ENCODE assay signal across 2 cellular contexts in genomic region chr6:131923356-131923755, GRCh38.
A peak's percentile ranks its signal among the peaks of the same experiment; 100 is the strongest.
TF ChIP-seq lines count a peak whose summit lies in the region.

No MANE protein-coding gene starts in this region.

TF ChIP-seq in GM12878, 131 proteins besides CTCF, POLR2A, EP300 and RAD21:
- TF ChIP-seq RBBP5 (conservative IDR thresholded peaks at IDR 0.05) (no peak), CBX5 (IDR thresholded peaks at IDR 0.05; ENCODE audit: low read depth) (peak; percentile 94; the same call in 1 of the 2 replicates), KDM1A (IDR thresholded peaks at IDR 0.05; ENCODE audit: borderline replicate concordance) (no peak), SMC3 (IDR thresholded peaks at IDR 0.05; ENCODE audit: borderline replicate concordance, low read length) (0 out of 2 replicates have a peak, but pooled peaks have one; percentile 26), ZNF687 (IDR thresholded peaks at IDR 0.05) (no peak), ZNF207 (IDR thresholded peaks at IDR 0.05; ENCODE audit: borderline replicate concordance) (no peak), STAT3 (IDR thresholded peaks at IDR 0.05; ENCODE audit: low read depth, low read length) (no peak), WRNIP1 (IDR thresholded peaks at IDR 0.05; ENCODE audit: borderline replicate concordance, low read depth, low read length) (no peak), PAX5 (IDR thresholded peaks at IDR 0.05; ENCODE audit: borderline replicate concordance, low read depth, low read length) (no peak), GATAD2B (conservative IDR thresholded peaks at IDR 0.05; ENCODE audit: low read depth) (no peak), ZBTB4 (CRISPR knock-in tag; IDR thresholded peaks at IDR 0.05) (no peak)
- TF ChIP-seq, protein P1, sequence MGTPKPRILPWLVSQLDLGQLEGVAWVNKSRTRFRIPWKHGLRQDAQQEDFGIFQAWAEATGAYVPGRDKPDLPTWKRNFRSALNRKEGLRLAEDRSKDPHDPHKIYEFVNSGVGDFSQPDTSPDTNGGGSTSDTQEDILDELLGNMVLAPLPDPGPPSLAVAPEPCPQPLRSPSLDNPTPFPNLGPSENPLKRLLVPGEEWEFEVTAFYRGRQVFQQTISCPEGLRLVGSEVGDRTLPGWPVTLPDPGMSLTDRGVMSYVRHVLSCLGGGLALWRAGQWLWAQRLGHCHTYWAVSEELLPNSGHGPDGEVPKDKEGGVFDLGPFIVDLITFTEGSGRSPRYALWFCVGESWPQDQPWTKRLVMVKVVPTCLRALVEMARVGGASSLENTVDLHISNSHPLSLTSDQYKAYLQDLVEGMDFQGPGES (IDR thresholded peaks at IDR 0.05), result no peak
- TF ChIP-seq, protein P2, sequence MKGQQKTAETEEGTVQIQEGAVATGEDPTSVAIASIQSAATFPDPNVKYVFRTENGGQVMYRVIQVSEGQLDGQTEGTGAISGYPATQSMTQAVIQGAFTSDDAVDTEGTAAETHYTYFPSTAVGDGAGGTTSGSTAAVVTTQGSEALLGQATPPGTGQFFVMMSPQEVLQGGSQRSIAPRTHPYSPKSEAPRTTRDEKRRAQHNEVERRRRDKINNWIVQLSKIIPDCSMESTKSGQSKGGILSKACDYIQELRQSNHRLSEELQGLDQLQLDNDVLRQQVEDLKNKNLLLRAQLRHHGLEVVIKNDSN (IDR thresholded peaks at IDR 0.05; ENCODE audit: borderline replicate concordance, extremely low read length, insufficient read depth, low read depth, low read length), result no peak
TF ChIP-seq in GM12878: peak in this region for 2.

TF ChIP-seq in HepG2, 621 proteins besides CTCF, POLR2A, EP300 and RAD21 (continues in another document):
- TF ChIP-seq STAG1 (CRISPR knock-in tag; IDR thresholded peaks at IDR 0.05) (peak; percentile 93), MTERF4 (CRISPR knock-in tag; IDR thresholded peaks at IDR 0.05) (no peak), ZNF839 (CRISPR knock-in tag; IDR thresholded peaks at IDR 0.05; ENCODE audit: borderline replicate concordance) (no peak), HNF4A (CRISPR knock-in tag; IDR thresholded peaks at IDR 0.05) (peak; percentile 19; the same call in 1 of the 2 replicates), ZNF317 (CRISPR knock-in tag; IDR thresholded peaks at IDR 0.05) (peak; percentile 53; the same call in 1 of the 2 replicates), SPEN (CRISPR knock-in tag; IDR thresholded peaks at IDR 0.05; ENCODE audit: low read depth) (0 out of 2 replicates have a peak, but pooled peaks have one; percentile 32), KLF12 (CRISPR knock-in tag; IDR thresholded peaks at IDR 0.05; ENCODE audit: borderline replicate concordance) (no peak), SP4 (CRISPR knock-in tag; IDR thresholded peaks at IDR 0.05) (no peak), CSRNP2 (CRISPR knock-in tag; conservative IDR thresholded peaks at IDR 0.05; ENCODE audit: low read depth) (no peak), ZBTB14 (CRISPR knock-in tag; IDR thresholded peaks at IDR 0.05) (no peak), ZNF784 (CRISPR knock-in tag; IDR thresholded peaks at IDR 0.05; ENCODE audit: borderline replicate concordance) (0 out of 2 replicates have a peak, but pooled peaks have one; percentile 46), ZNF331 (CRISPR knock-in tag; IDR thresholded peaks at IDR 0.05) (peak; percentile 32; the same call in 1 of the 2 replicates), THAP8 (CRISPR knock-in tag; IDR thresholded peaks at IDR 0.05; ENCODE audit: borderline replicate concordance) (no peak), SP5 (CRISPR knock-in tag; IDR thresholded peaks at IDR 0.05; ENCODE audit: borderline replicate concordance, low read depth) (no peak), CBX5 (CRISPR knock-in tag; IDR thresholded peaks at IDR 0.05; ENCODE audit: borderline replicate concordance) (peak; percentile 85; the same call in 1 of the 2 replicates), CEBPG (CRISPR knock-in tag; IDR thresholded peaks at IDR 0.05) (peak; percentile 34; the same call in 1 of the 2 replicates), HNF4G (IDR thresholded peaks at IDR 0.05; ENCODE audit: borderline replicate concordance, low read depth, low read length) (peak; percentile 45; the same call in 1 of the 2 replicates), HNF4G (CRISPR knock-in tag; IDR thresholded peaks at IDR 0.05; ENCODE audit: borderline replicate concordance, low read depth) (no peak), MIXL1 (CRISPR knock-in tag; IDR thresholded peaks at IDR 0.05) (0 out of 2 replicates have a peak, but pooled peaks have one; percentile 19), FOXJ3 (CRISPR knock-in tag; IDR thresholded peaks at IDR 0.05; ENCODE audit: borderline replicate concordance) (no peak), ATF7-NPFF (CRISPR knock-in tag; IDR thresholded peaks at IDR 0.05; ENCODE audit: low read depth) (no peak), TEAD3 (CRISPR knock-in tag; optimal IDR thresholded peaks at IDR 0.05; ENCODE audit: borderline replicate concordance) (peak; percentile 35), ZNF143 (CRISPR knock-in tag; IDR thresholded peaks at IDR 0.05) (no peak), XRCC5 (optimal IDR thresholded peaks at IDR 0.05; ENCODE audit: low read length) (peak; percentile 28), SMC3 (IDR thresholded peaks at IDR 0.05; ENCODE audit: low read length) (peak; percentile 90), ZNF280D (CRISPR knock-in tag; IDR thresholded peaks at IDR 0.05) (0 out of 2 replicates have a peak, but pooled peaks have one; percentile 44), PLSCR1 (CRISPR knock-in tag; IDR thresholded peaks at IDR 0.05; ENCODE audit: borderline replicate concordance) (no peak), ZMYM3 (CRISPR knock-in tag; IDR thresholded peaks at IDR 0.05) (no peak), SALL1 (CRISPR knock-in tag; IDR thresholded peaks at IDR 0.05) (peak; percentile 33; the same call in 1 of the 2 replicates), ZNF431 (CRISPR knock-in tag; IDR thresholded peaks at IDR 0.05; ENCODE audit: borderline replicate concordance, low read depth) (no peak), ZNF644 (CRISPR knock-in tag; IDR thresholded peaks at IDR 0.05; ENCODE audit: low read depth) (no peak), CCDC6 (CRISPR knock-in tag; IDR thresholded peaks at IDR 0.05) (no peak), YY1 (IDR thresholded peaks at IDR 0.05; ENCODE audit: insufficient read depth, insufficient replicate concordance, low read depth, low read length) (no peak), ZBTB39 (CRISPR knock-in tag; IDR thresholded peaks at IDR 0.05) (no peak), ZFP36 (IDR thresholded peaks at IDR 0.05; ENCODE audit: borderline replicate concordance, low read depth, low read length, partially characterized antibody) (peak; percentile 54)
- TF ChIP-seq, protein P3, sequence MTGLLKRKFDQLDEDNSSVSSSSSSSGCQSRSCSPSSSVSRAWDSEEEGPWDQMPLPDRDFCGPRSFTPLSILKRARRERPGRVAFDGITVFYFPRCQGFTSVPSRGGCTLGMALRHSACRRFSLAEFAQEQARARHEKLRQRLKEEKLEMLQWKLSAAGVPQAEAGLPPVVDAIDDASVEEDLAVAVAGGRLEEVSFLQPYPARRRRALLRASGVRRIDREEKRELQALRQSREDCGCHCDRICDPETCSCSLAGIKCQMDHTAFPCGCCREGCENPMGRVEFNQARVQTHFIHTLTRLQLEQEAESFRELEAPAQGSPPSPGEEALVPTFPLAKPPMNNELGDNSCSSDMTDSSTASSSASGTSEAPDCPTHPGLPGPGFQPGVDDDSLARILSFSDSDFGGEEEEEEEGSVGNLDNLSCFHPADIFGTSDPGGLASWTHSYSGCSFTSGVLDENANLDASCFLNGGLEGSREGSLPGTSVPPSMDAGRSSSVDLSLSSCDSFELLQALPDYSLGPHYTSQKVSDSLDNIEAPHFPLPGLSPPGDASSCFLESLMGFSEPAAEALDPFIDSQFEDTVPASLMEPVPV (CRISPR knock-in tag; IDR thresholded peaks at IDR 0.05), result no peak
- TF ChIP-seq, protein P4, sequence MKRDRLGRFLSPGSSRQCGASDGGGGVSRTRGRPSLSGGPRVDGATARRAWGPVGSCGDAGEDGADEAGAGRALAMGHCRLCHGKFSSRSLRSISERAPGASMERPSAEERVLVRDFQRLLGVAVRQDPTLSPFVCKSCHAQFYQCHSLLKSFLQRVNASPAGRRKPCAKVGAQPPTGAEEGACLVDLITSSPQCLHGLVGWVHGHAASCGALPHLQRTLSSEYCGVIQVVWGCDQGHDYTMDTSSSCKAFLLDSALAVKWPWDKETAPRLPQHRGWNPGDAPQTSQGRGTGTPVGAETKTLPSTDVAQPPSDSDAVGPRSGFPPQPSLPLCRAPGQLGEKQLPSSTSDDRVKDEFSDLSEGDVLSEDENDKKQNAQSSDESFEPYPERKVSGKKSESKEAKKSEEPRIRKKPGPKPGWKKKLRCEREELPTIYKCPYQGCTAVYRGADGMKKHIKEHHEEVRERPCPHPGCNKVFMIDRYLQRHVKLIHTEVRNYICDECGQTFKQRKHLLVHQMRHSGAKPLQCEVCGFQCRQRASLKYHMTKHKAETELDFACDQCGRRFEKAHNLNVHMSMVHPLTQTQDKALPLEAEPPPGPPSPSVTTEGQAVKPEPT (CRISPR knock-in tag; IDR thresholded peaks at IDR 0.05; ENCODE audit: low read depth), result no peak
